ENCODE assay signal across 24 cellular contexts in genomic region chr6:129104560-129104959, GRCh38.
A peak's percentile ranks its signal among the peaks of the same experiment; 100 is the strongest.
DNase-seq lines count a peak whose midpoint lies in the region; ATAC-seq and TF ChIP-seq lines count a peak whose summit lies in the region.
"Had no signal": no experiment of that assay in that cellular context is flagged by ENCODE, and none has a peak within 500 bp of the region (broad histone marks: within the 10 kb centered on the region; RNA-seq: fewer than 3 reads in every experiment).

No MANE protein-coding gene starts in this region.

- no peaks in the 10 kb centered on the region for H3K4me1 ChIP-seq in breast epithelium
- H3K4me1 ChIP-seq in mammary epithelial cell (ENCODE audit: insufficient read depth, low read length): peaks cover 11% of the 10 kb centered on the region
- H3K4me1 ChIP-seq: BE2C, Caco-2, transverse colon had no signal

- no peak overlapping the region for H3K9ac ChIP-seq in mammary epithelial cell (ENCODE audit: insufficient read depth, low read length)

- CTCF ChIA-PET in mammary epithelial cell (lab: Charles Lee; ENCODE audit: low non-redundant PET): no interaction called here
- CTCF ChIA-PET in T-cell (lab: Charles Lee): no interaction called here

- H2AFZ ChIP-seq in mammary epithelial cell (ENCODE audit: low read depth, low read length): no peak overlapping the region

- peak overlapping the region; percentile 8 to 67 for H3K27ac ChIP-seq in breast epithelium
- no peak overlapping the region for H3K27ac ChIP-seq in mammary epithelial cell (ENCODE audit: insufficient read depth, low read depth, low read length)
- H3K27ac ChIP-seq: ovary had no signal

- TF ChIP-seq CTCF in breast epithelium (IDR thresholded peaks at IDR 0.05) (no peak), mammary epithelial cell (conservative IDR thresholded peaks at IDR 0.05 in 1 of 2, IDR thresholded peaks at IDR 0.05 in 1 of 2; ENCODE audit: extremely low read depth in 1 of 2, insufficient read depth in 1 of 2, low read depth in 1 of 2, low read length in 2 of 2) (no peak), fibroblast of pulmonary artery (IDR thresholded peaks at IDR 0.05; ENCODE audit: low read length, missing control alignments) (no peak), nephron progenitor cell (IDR thresholded peaks at IDR 0.05) (no peak)

- H3K4me3 Mint-ChIP-seq in T-cell (no peak overlapping the region), nephron progenitor cell (no peak overlapping the region)
- H3K4me3 Mint-ChIP-seq: activated naive CD4-positive, alpha-beta T cell treated with anti-CD3 and anti-CD28 coated beads for 36 hours; activated T-cell treated with anti-CD3 and anti-CD28 coated beads, Interleukin-2, amount 50 U/mL, for 4 hours; naive thymus-derived CD4-positive, alpha-beta T cell had no signal

- no peak for ATAC-seq in T-cell (replicated peaks in 1 of 4)
- ATAC-seq: activated T-cell treated with anti-CD3 and anti-CD28 coated beads, Interleukin-2, amount 50 U/mL, for 4 hours; naive thymus-derived CD4-positive, alpha-beta T cell; stimulated activated naive CD8-positive, alpha-beta T cell treated with anti-CD3 and anti-CD28 coated beads, Interleukin-15, Interleukin-2, amounts not matched to agents 100 U/mL and 50 U/mL, for 24 hours had no signal

- H3K27ac Mint-ChIP-seq in T-cell (no peak overlapping the region), nephron progenitor cell (no peak overlapping the region)
- H3K27ac Mint-ChIP-seq: activated naive CD4-positive, alpha-beta T cell treated with anti-CD3 and anti-CD28 coated beads for 36 hours; naive thymus-derived CD4-positive, alpha-beta T cell had no signal

- POLR2A ChIA-PET in T-cell (lab: Charles Lee): no interaction called here

- WGBS in mammary epithelial cell (ENCODE audit: low coverage, missing lambda C conversion rate): 100% methylated on average over 1 of the region's 1 CpG

- no peaks in the 10 kb centered on the region for H3K79me2 ChIP-seq in mammary epithelial cell (ENCODE audit: insufficient read depth, low read length)

- H3K9me3 Mint-ChIP-seq in T-cell: no peaks in the 10 kb centered on the region
- H3K9me3 Mint-ChIP-seq in nephron progenitor cell: no peaks in the 10 kb centered on the region
- H3K9me3 Mint-ChIP-seq: activated naive CD4-positive, alpha-beta T cell treated with anti-CD3 and anti-CD28 coated beads for 36 hours; activated T-cell treated with anti-CD3 and anti-CD28 coated beads, Interleukin-2, amount 50 U/mL, for 4 hours had no signal

- DNase-seq in breast epithelium (ENCODE audit: low spot score in 2 of 2) (no peak), mammary epithelial cell (no peak), fibroblast of pulmonary artery (ENCODE audit: low read depth) (peak; percentile 73), pulmonary artery endothelial cell (ENCODE audit: low read depth, low spot score) (peak; percentile 8), NCI-H2107 (lab: John Stamatoyannopoulos, UW) (no peak), T-cell (no peak), nephron progenitor cell (no peak), NCI-H82 treated with DMSO at 0.1 percent for 48 hours (lab: John Stamatoyannopoulos, UW; ENCODE audit: unreplicated experiment) (no peak)
- DNase-seq: 8988T; activated CD4-positive, alpha-beta T cell treated with anti-CD3 and anti-CD28 coated beads for 1 hour; activated naive CD4-positive, alpha-beta T cell treated with anti-CD3 and anti-CD28 coated beads for 36 hours; activated T-cell treated with anti-CD3 and anti-CD28 coated beads, Interleukin-2, amount 50 U/mL, for 4 hours; BE2C; Caco-2; cerebellar nuclear complex; effector memory CD4-positive, alpha-beta T cell; naive thymus-derived CD4-positive, alpha-beta T cell; NCI-H1105; NCI-H510A; ovary; RPMI8226; stimulated activated naive CD8-positive, alpha-beta T cell treated with anti-CD3 and anti-CD28 coated beads, Interleukin-15, Interleukin-2, amounts not matched to agents 100 U/mL and 50 U/mL, for 24 hours; transverse colon had no signal

- H3K9me3 ChIP-seq in breast epithelium: no peaks in the 10 kb centered on the region
- no peaks in the 10 kb centered on the region for H3K9me3 ChIP-seq in mammary epithelial cell (replicated peaks; ENCODE audit: insufficient read depth, low read length)
- H3K9me3 ChIP-seq: BE2C, Caco-2, ovary, transverse colon had no signal

- no peaks in the 10 kb centered on the region for H3K4me1 Mint-ChIP-seq in T-cell
- H3K4me1 Mint-ChIP-seq in nephron progenitor cell: no peaks in the 10 kb centered on the region
- H3K4me1 Mint-ChIP-seq: naive thymus-derived CD4-positive, alpha-beta T cell had no signal

- H3K27me3 Mint-ChIP-seq in T-cell (peaks cover 0 to 15% of the 10 kb centered on the region in 2 donors), nephron progenitor cell (ENCODE audit: low read depth, poor library complexity) (no peaks in the 10 kb centered on the region)

- in situ Hi-C loops in mammary epithelial cell (cut with MboI; ENCODE audit: low sequenced_read_pairs in 2 of 2): no loop called here

- no peaks in the 10 kb centered on the region for H3K36me3 Mint-ChIP-seq in T-cell
- no peaks in the 10 kb centered on the region for H3K36me3 Mint-ChIP-seq in nephron progenitor cell (ENCODE audit: low read depth)
- H3K36me3 Mint-ChIP-seq: naive thymus-derived CD4-positive, alpha-beta T cell had no signal

- no peaks in the 10 kb centered on the region for H3K36me3 ChIP-seq in breast epithelium
- H3K36me3 ChIP-seq in mammary epithelial cell (ENCODE audit: insufficient read depth, low read length): no peaks in the 10 kb centered on the region
- H3K36me3 ChIP-seq: BE2C, ovary, transverse colon had no signal

- TF ChIP-seq POLR2A in breast epithelium (IDR thresholded peaks at IDR 0.05): no peak

- dilution Hi-C loops in mammary epithelial cell (cut with HindIII; ENCODE audit: low sequenced_read_pairs): no loop called here

- intact Hi-C loops in breast epithelium (cut with DNase I; ENCODE audit: low total_unique reads) (no loop called here), mammary epithelial cell (cut with micrococcal nuclease) (no loop called here)

- H3K4me3 ChIP-seq in breast epithelium: no peak overlapping the region
- H3K4me3 ChIP-seq in mammary epithelial cell (replicated peaks in 1 of 3; ENCODE audit: insufficient read depth in 1 of 3, low read depth in 2 of 3, low read length in 3 of 3): no peak overlapping the region
- H3K4me3 ChIP-seq in fibroblast of pulmonary artery (replicated peaks; ENCODE audit: low read depth, low read length): no peak overlapping the region
- H3K4me3 ChIP-seq: ovary, skin epidermis, transverse colon had no signal

- no peaks in the 10 kb centered on the region for H4K20me1 ChIP-seq in mammary epithelial cell (ENCODE audit: insufficient read depth, low read length)

- H3K4me2 ChIP-seq in mammary epithelial cell (ENCODE audit: insufficient read depth, low read depth, low read length): no peak overlapping the region

- BruUV-seq in mammary epithelial cell (replicated peaks; lab: Mats Ljungman, UMichigan): no TSS peak

- H3K27me3 ChIP-seq in breast epithelium: no peaks in the 10 kb centered on the region
- no peaks in the 10 kb centered on the region for H3K27me3 ChIP-seq in mammary epithelial cell (ENCODE audit: insufficient read depth, low read length)
- H3K27me3 ChIP-seq: BE2C, ovary, transverse colon had no signal

Comparison
In these comparisons a context has a peak if more than half of its experiments do, and no peak if none do; other contexts are left out.
1. DNase-seq: peak in fibroblast of pulmonary artery (single experiment) and pulmonary artery endothelial cell (single experiment); none in breast epithelium (0 of 2), mammary epithelial cell (single experiment), NCI-H2107 (single experiment), T-cell (0 of 34), nephron progenitor cell (single experiment) and NCI-H82 treated with DMSO at 0.1 percent for 48 hours (single experiment).